In genomic region chr20:37239026-37239451, GRCh38 we compare ENCODE assay signal across 17 cellular contexts. TPM values are rescaled to one million over a fixed set of nuclear protein-coding genes. Genes with fewer than 3 reads are reported as not detected.
A peak's percentile ranks its signal among the peaks of the same experiment; 100 is the strongest.
DNase-seq lines count a peak whose midpoint lies in the region; ATAC-seq, FAIRE-seq and TF ChIP-seq lines count a peak whose summit lies in the region.
"Had no signal": no experiment of that assay in that cellular context is flagged by ENCODE, and none has a peak within 500 bp of the region (broad histone marks: within the 10 kb centered on the region; RNA-seq: fewer than 3 reads in every experiment).

No MANE protein-coding gene starts in this region.

- no peak overlapping the region for H3K4me2 ChIP-seq in hepatocyte
- H3K4me2 ChIP-seq: smooth muscle cell had no signal

- no peaks in the 10 kb centered on the region for H4K20me1 ChIP-seq in hepatocyte (ENCODE audit: insufficient read depth, poor library complexity, severe bottlenecking)

- no peaks in the 10 kb centered on the region for H3K9me2 ChIP-seq in hepatocyte (replicated peaks; ENCODE audit: insufficient read depth)

- FAIRE-seq in H54 (lab: Jason Lieb, UNC), result no peak

- no peak for DNase-seq in stimulated activated naive CD8-positive, alpha-beta T cell treated with anti-CD3 and anti-CD28 coated beads, Interleukin-15, Interleukin-2, amounts not matched to agents 100 U/mL and 50 U/mL, for 24 hours
- DNase-seq in astrocyte of the spinal cord (ENCODE audit: low read depth, low spot score) (peak; percentile 25), hepatocyte (ENCODE audit: low spot score) (no peak), H54 (ENCODE audit: insufficient read length, low spot score) (no peak)
- no peak for DNase-seq in stimulated activated naive B cell treated with anti-CD40 and anti-IgM and Interleukin-4, amounts not matched to agents 10 μg/mL and 1 μg/mL and 100 μg/mL, for 72 hours
- DNase-seq: activated CD8-positive, alpha-beta memory T cell treated with anti-CD3 and anti-CD28 coated beads, Interleukin-2, amount 50 U/mL, for 48 hours; erythroblast; lower lobe of right lung; T-cell had no signal

- H3K9me3 Mint-ChIP-seq in stimulated activated naive CD8-positive, alpha-beta T cell treated with anti-CD3 and anti-CD28 coated beads, Interleukin-15, Interleukin-2, amounts not matched to agents 100 ng/mL and 50 ng/mL, for 24 hours, result no peaks in the 10 kb centered on the region
- H3K9me3 Mint-ChIP-seq in stimulated activated naive B cell treated with anti-CD40 and anti-IgM and Interleukin-4, amounts not matched to agents 10 μg/mL and 1 μg/mL and 100 μg/mL, for 72 hours, result no peaks in the 10 kb centered on the region
- H3K9me3 Mint-ChIP-seq: activated naive CD4-positive, alpha-beta T cell treated with anti-CD3 and anti-CD28 coated beads, Interleukin-2, amount 50 U/mL, for 72 hours; T-cell had no signal

- H3K36me3 Mint-ChIP-seq in stimulated activated naive CD8-positive, alpha-beta T cell treated with anti-CD3 and anti-CD28 coated beads, Interleukin-15, Interleukin-2, amounts not matched to agents 100 ng/mL and 50 ng/mL, for 24 hours (ENCODE audit: low read depth), result peaks cover 86% of the 10 kb centered on the region
- H3K36me3 Mint-ChIP-seq in stimulated activated naive B cell treated with anti-CD40 and anti-IgM and Interleukin-4, amounts not matched to agents 10 μg/mL and 1 μg/mL and 100 μg/mL, for 72 hours, result peaks cover 40 to 78% of the 10 kb centered on the region in 2 donors

- H3K4me3 ChIP-seq in astrocyte of the spinal cord (ENCODE audit: low read depth, low read length) (no peak overlapping the region), hepatocyte (no peak overlapping the region), stomach smooth muscle (ENCODE audit: low read length in 2 of 2) (no peak overlapping the region)
- H3K4me3 ChIP-seq: lower lobe of right lung, smooth muscle cell had no signal

- no peak overlapping the region for H2AFZ ChIP-seq in hepatocyte

- no peaks in the 10 kb centered on the region for H3K27me3 ChIP-seq in hepatocyte
- no peaks in the 10 kb centered on the region for H3K27me3 ChIP-seq in stomach smooth muscle (ENCODE audit: control insufficient read depth in 1 of 2, insufficient read depth in 2 of 2, low read length in 2 of 2)
- H3K27me3 ChIP-seq: neutrophil had no signal

- H3K79me2 ChIP-seq in hepatocyte, result no peaks in the 10 kb centered on the region

- H3K9me3 ChIP-seq in hepatocyte (ENCODE audit: low read depth) (no peaks in the 10 kb centered on the region), stomach smooth muscle (ENCODE audit: control insufficient read depth in 2 of 2, low read length in 2 of 2) (no peaks in the 10 kb centered on the region)
- H3K9me3 ChIP-seq: lower lobe of right lung, neutrophil had no signal

- H3K9ac ChIP-seq in stomach smooth muscle (ENCODE audit: low read length in 2 of 2), result peak overlapping the region; percentile 10 to 21

- H3K4me3 Mint-ChIP-seq in stimulated activated naive CD8-positive, alpha-beta T cell treated with anti-CD3 and anti-CD28 coated beads, Interleukin-15, Interleukin-2, amounts not matched to agents 100 ng/mL and 50 ng/mL, for 24 hours, result no peak overlapping the region
- H3K4me3 Mint-ChIP-seq in stimulated activated naive B cell treated with anti-CD40 and anti-IgM and Interleukin-4, amounts not matched to agents 10 μg/mL and 1 μg/mL and 100 μg/mL, for 72 hours, result no peak overlapping the region
- H3K4me3 Mint-ChIP-seq: T-cell had no signal

- H3K27ac Mint-ChIP-seq in stimulated activated naive CD8-positive, alpha-beta T cell treated with anti-CD3 and anti-CD28 coated beads, Interleukin-15, Interleukin-2, amounts not matched to agents 100 ng/mL and 50 ng/mL, for 24 hours, result peak overlapping the region; percentile 40
- no peak overlapping the region for H3K27ac Mint-ChIP-seq in stimulated activated naive B cell treated with anti-CD40 and anti-IgM and Interleukin-4, amounts not matched to agents 10 μg/mL and 1 μg/mL and 100 μg/mL, for 72 hours
- H3K27ac Mint-ChIP-seq: T-cell had no signal

- no peak for TF ChIP-seq CTCF in astrocyte of the spinal cord (IDR thresholded peaks at IDR 0.05; ENCODE audit: low read depth, low read length)
- TF ChIP-seq CTCF in hepatocyte (IDR thresholded peaks at IDR 0.05; ENCODE audit: poor library complexity), result no peak

- H3K27me3 Mint-ChIP-seq in stimulated activated naive CD8-positive, alpha-beta T cell treated with anti-CD3 and anti-CD28 coated beads, Interleukin-15, Interleukin-2, amounts not matched to agents 100 ng/mL and 50 ng/mL, for 24 hours, result no peaks in the 10 kb centered on the region
- H3K27me3 Mint-ChIP-seq in stimulated activated naive B cell treated with anti-CD40 and anti-IgM and Interleukin-4, amounts not matched to agents 10 μg/mL and 1 μg/mL and 100 μg/mL, for 72 hours, result no peaks in the 10 kb centered on the region
- H3K27me3 Mint-ChIP-seq: T-cell had no signal

- H3K4me1 ChIP-seq in hepatocyte (ENCODE audit: insufficient read depth) (no peaks in the 10 kb centered on the region), stomach smooth muscle (ENCODE audit: control insufficient read depth, insufficient read depth, low read length) (peaks cover 24% of the 10 kb centered on the region)
- H3K4me1 ChIP-seq: lower lobe of right lung had no signal

- H3K27ac ChIP-seq in hepatocyte (peak overlapping the region; percentile 52), stomach smooth muscle (ENCODE audit: low read length) (peak overlapping the region; percentile 46)
- H3K27ac ChIP-seq: lower lobe of right lung, neutrophil had no signal

- TF ChIP-seq POLR2A in H54 (IDR thresholded peaks at IDR 0.05; ENCODE audit: low read depth, low read length), result no peak

- no peaks in the 10 kb centered on the region for H3K4me1 Mint-ChIP-seq in stimulated activated naive CD8-positive, alpha-beta T cell treated with anti-CD3 and anti-CD28 coated beads, Interleukin-15, Interleukin-2, amounts not matched to agents 100 ng/mL and 50 ng/mL, for 24 hours (ENCODE audit: low read depth)
- peaks cover 0 to 7% of the 10 kb centered on the region in 2 donors for H3K4me1 Mint-ChIP-seq in stimulated activated naive B cell treated with anti-CD40 and anti-IgM and Interleukin-4, amounts not matched to agents 10 μg/mL and 1 μg/mL and 100 μg/mL, for 72 hours
- H3K4me1 Mint-ChIP-seq: T-cell had no signal

- WGBS in hepatocyte (ENCODE audit: low lambda C conversion rate, missing lambda C conversion rate), result 60% methylated on average over 1 of the region's 1 CpG

- in situ Hi-C loops in astrocyte of the spinal cord (cut with HindIII; ENCODE audit: low sequenced_read_pairs), result no loop called here

- ATAC-seq in stimulated activated naive CD8-positive, alpha-beta T cell treated with anti-CD3 and anti-CD28 coated beads, Interleukin-15, Interleukin-2, amounts not matched to agents 100 U/mL and 50 U/mL, for 24 hours, result no peak
- ATAC-seq in stimulated activated naive B cell treated with anti-CD40 and anti-IgM and Interleukin-4, amounts not matched to agents 10 μg/mL and 1 μg/mL and 100 μg/mL, for 72 hours (replicated peaks), result no peak
- ATAC-seq in HG03175 (IDR thresholded peaks at IDR 0.05; ENCODE audit: unreplicated experiment), result no peak
- ATAC-seq: activated CD4-positive, CD25-positive, alpha-beta regulatory T cell treated with anti-CD3 and anti-CD28 coated beads, Interleukin-2, amount 50 U/mL, for 24 hours; activated naive CD4-positive, alpha-beta T cell treated with anti-CD3 and anti-CD28 coated beads, Interleukin-2, amount 50 U/mL, for 72 hours; lower lobe of right lung; T-cell had no signal

- peaks cover 8% of the 10 kb centered on the region for H3K36me3 ChIP-seq in hepatocyte (replicated peaks; ENCODE audit: insufficient read depth, low read depth)
- peaks cover 45 to 49% of the 10 kb centered on the region in 2 donors for H3K36me3 ChIP-seq in stomach smooth muscle (ENCODE audit: control insufficient read depth in 2 of 2, insufficient read depth in 2 of 2, low read length in 2 of 2)

RNA-seq across cellular contexts. Expression of gene GHRH, which starts 22.6 kb away (rescaled TPM):
- not detected in 2 replicates for total RNA-seq in hepatocyte
- polyA plus RNA-seq in hepatocyte, result not detected in 2 replicates
- total RNA-seq: activated naive CD4-positive, alpha-beta T cell treated with anti-CD3 and anti-CD28 coated beads, Interleukin-2, amount 50 U/mL, for 72 hours; lower lobe of right lung; MCF 10A; smooth muscle cell; T-cell had no signal
- polyA plus RNA-seq: smooth muscle cell had no signal

RNA-seq across cellular contexts. Expression of gene MANBAL, which starts 50.4 kb away (rescaled TPM):
- 35.4 and 43.8 TPM in 2 replicates for total RNA-seq in hepatocyte
- 84.1 and 93.9 TPM in 2 replicates for polyA plus RNA-seq in hepatocyte

RNA-seq across cellular contexts. Expression of gene MROH8, which starts 59.7 kb away (rescaled TPM):
- total RNA-seq in hepatocyte, result 1.9 and 3.9 TPM in 2 replicates
- polyA plus RNA-seq in hepatocyte, result 3.7 and 4.8 TPM in 2 replicates

RNA-seq across cellular contexts. Expression of gene RPN2, which starts 59.9 kb away (rescaled TPM):
- total RNA-seq in hepatocyte, result 325 and 356 TPM in 2 replicates
- polyA plus RNA-seq in hepatocyte, result 350 and 368 TPM in 2 replicates
